In genomic region chr13:87052731-87053130, GRCh38 we compare ENCODE assay signal across 13 cellular contexts.
"Had no signal": no experiment of that assay in that cellular context is flagged by ENCODE, and none has a peak within 500 bp of the region (broad histone marks: within the 10 kb centered on the region; RNA-seq: fewer than 3 reads in every experiment).

No MANE protein-coding gene starts in this region.

- H3K36me3 ChIP-seq: gastrocnemius medialis, heart right ventricle, left lung had no signal

- H3K27ac ChIP-seq: gastrocnemius medialis, heart right ventricle, left lung had no signal

- H3K27me3 ChIP-seq: gastrocnemius medialis, heart right ventricle, left lung had no signal

- H3K4me1 ChIP-seq: gastrocnemius medialis, heart right ventricle, left lung had no signal

- ATAC-seq: activated naive CD8-positive, alpha-beta T cell treated with anti-CD3 and anti-CD28 coated beads, Interleukin-2, amount 50 U/mL, for 24 hours; effector memory CD8-positive, alpha-beta T cell; gastrocnemius medialis; heart right ventricle; left lung; natural killer cell treated with Interleukin-12 subunit alpha and Interleukin-12 subunit beta and Interleukin-15 and Interleukin-18, amount 100 ng/mL, for 72 hours; right cardiac atrium; stimulated activated effector memory CD8-positive, alpha-beta T cell treated with anti-CD3 and anti-CD28 coated beads, Interleukin-12 subunit alpha, Interleukin-12 subunit beta, amount 100 ng/mL, for 72 hours had no signal

- H3K4me3 ChIP-seq: gastrocnemius medialis, heart right ventricle, left lung had no signal

- DNase-seq: activated B cell treated with CpG ODN at 0.5 μM for 24 hours; activated CD4-positive, alpha-beta T cell treated with anti-CD3 and anti-CD28 coated beads, Interleukin-2, amount 10 ng/mL, durations not matched to agents 24 days and 14 days; activated naive CD4-positive, alpha-beta T cell treated with Interleukin-2 at 50 U/mL for 16 hours; activated naive CD8-positive, alpha-beta T cell treated with anti-CD3 and anti-CD28 coated beads, Interleukin-2, amount 50 U/mL, for 24 hours; effector memory CD8-positive, alpha-beta T cell; gastrocnemius medialis; heart right ventricle; left lung; nucleus accumbens; right cardiac atrium; substantia nigra had no signal

- H3K9me3 ChIP-seq: gastrocnemius medialis had no signal
